1 cellular context compared by ENCODE assay signal in genomic region chr4:13542577-13543042, GRCh38.
TF ChIP-seq lines count a peak whose summit lies in the region.

No MANE protein-coding gene starts in this region.

TF ChIP-seq in H1, 55 proteins besides CTCF, POLR2A, EP300 and RAD21:
- TF ChIP-seq RXRA (IDR thresholded peaks at IDR 0.05; ENCODE audit: insufficient read depth, low read depth, low read length) (no peak), USF2 (IDR thresholded peaks at IDR 0.05; ENCODE audit: low read length) (no peak), CHD7 (IDR thresholded peaks at IDR 0.05; ENCODE audit: insufficient replicate concordance, low read length) (no peak), EZH2 (IDR thresholded peaks at IDR 0.05; ENCODE audit: low read depth, low read length, severe bottlenecking) (peak; percentile 11)
